8 cellular contexts compared by ENCODE assay signal in the genomic region with DNA sequence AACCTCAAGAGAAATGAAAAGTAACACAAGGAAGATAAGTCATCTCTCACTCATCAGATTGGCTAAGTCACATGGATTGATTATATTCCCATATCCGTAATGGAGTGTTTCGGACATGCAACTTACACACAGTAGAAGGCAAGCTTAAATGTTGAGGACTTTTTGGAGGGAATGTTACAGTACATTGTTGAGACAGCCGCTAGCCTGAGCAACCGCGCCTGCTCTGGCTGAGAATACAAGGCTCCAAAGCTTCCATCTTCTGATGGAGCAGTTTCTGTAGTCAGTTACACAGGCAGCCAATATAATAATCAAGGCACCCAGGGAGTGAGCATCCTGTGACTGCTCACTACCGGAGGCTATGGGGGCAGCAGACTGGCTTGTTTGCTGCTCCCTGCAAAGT. TPM values are rescaled to one million over a fixed set of nuclear protein-coding genes. Genes with fewer than 3 reads are reported as not detected.
A peak's percentile ranks its signal among the peaks of the same experiment; 100 is the strongest.
DNase-seq lines count a peak whose midpoint lies in the region; ATAC-seq and TF ChIP-seq lines count a peak whose summit lies in the region.

No MANE protein-coding gene starts in this region.

- no peaks in the 10 kb centered on the region for H3K9me3 Mint-ChIP-seq in activated naive CD8-positive, alpha-beta T cell (ENCODE audit: low read depth)
- no peaks in the 10 kb centered on the region for H3K9me3 Mint-ChIP-seq in type B pancreatic cell

- no peaks in the 10 kb centered on the region for H3K36me3 ChIP-seq in heart left ventricle
- no peaks in the 10 kb centered on the region for H3K36me3 ChIP-seq in right lobe of liver

- TF ChIP-seq POLR2A in heart left ventricle (IDR thresholded peaks at IDR 0.05) (no peak), right lobe of liver (IDR thresholded peaks at IDR 0.05) (no peak), erythroblast (IDR thresholded peaks at IDR 0.05; ENCODE audit: low read length) (no peak)

- peak overlapping the region; percentile 87 for H3K4me3 Mint-ChIP-seq in activated naive CD8-positive, alpha-beta T cell
- H3K4me3 Mint-ChIP-seq in type B pancreatic cell, result peak overlapping the region; percentile 87

- H3K4me1 ChIP-seq in heart left ventricle (peaks cover 0 to 38% (median 13%) of the 10 kb centered on the region in 12 donors), right lobe of liver (peaks cover 0 to 28% (median 2%) of the 10 kb centered on the region in 4 donors)

- peaks cover 2% of the 10 kb centered on the region for H3K27me3 Mint-ChIP-seq in activated naive CD8-positive, alpha-beta T cell
- H3K27me3 Mint-ChIP-seq in type B pancreatic cell, result peaks cover 18% of the 10 kb centered on the region

- peaks cover 21% of the 10 kb centered on the region for H3K4me1 Mint-ChIP-seq in activated naive CD8-positive, alpha-beta T cell (ENCODE audit: low read depth)
- peaks cover 6% of the 10 kb centered on the region for H3K4me1 Mint-ChIP-seq in type B pancreatic cell (ENCODE audit: unreplicated experiment)

- DNase-seq in heart left ventricle, result no peak
- no peak for DNase-seq in Right ventricle myocardium inferior (ENCODE audit: missing footprints)
- DNase-seq in right lobe of liver, result no peak
- DNase-seq in type B pancreatic cell (ENCODE audit: extremely low spot score, unreplicated experiment), result no peak
- no peak for DNase-seq in NCI-H510A treated with DMSO at 0.1 percent for 48 hours (lab: John Stamatoyannopoulos, UW)
- DNase-seq in erythroblast (lab: John Stamatoyannopoulos, UW), result no peak
- no peak for DNase-seq in NCI-H2029 treated with DMSO at 0.1 percent for 48 hours (lab: John Stamatoyannopoulos, UW)

- intact Hi-C loops in heart left ventricle (cut with DNase I), result loop anchor here in 5 of 10 donors (2.0 to 5.0 kb wide), 3 partner anchors 36 to 41 kb away; a partner anchor contains a TSS
- intact Hi-C loops in Right ventricle myocardium inferior (cut with DNase I), result loop anchor here (2.0 kb wide), 1 partner anchor 40 kb away; a partner anchor contains a TSS
- intact Hi-C loops in right lobe of liver (cut with DNase I), result no loop called here

- H3K9me3 ChIP-seq in heart left ventricle (no peaks in the 10 kb centered on the region), right lobe of liver (no peaks in the 10 kb centered on the region)

- H3K27ac Mint-ChIP-seq in activated naive CD8-positive, alpha-beta T cell, result peak overlapping the region; percentile 82
- no peak overlapping the region for H3K27ac Mint-ChIP-seq in type B pancreatic cell

- TF ChIP-seq CTCF in heart left ventricle (IDR thresholded peaks at IDR 0.05) (no peak), right lobe of liver (IDR thresholded peaks at IDR 0.05) (no peak), type B pancreatic cell (conservative IDR thresholded peaks at IDR 0.05) (no peak)

- WGBS in heart left ventricle, 4 donors, result 28 to 46% (median 39%) methylated on average over 6 of the region's 6 CpGs
- WGBS in right lobe of liver (ENCODE audit: insufficient coverage, low coverage, low lambda C conversion rate, missing lambda C conversion rate), result 22% methylated on average over 6 of the region's 6 CpGs

- H3K36me3 Mint-ChIP-seq in activated naive CD8-positive, alpha-beta T cell, result no peaks in the 10 kb centered on the region
- H3K36me3 Mint-ChIP-seq in type B pancreatic cell, result no peaks in the 10 kb centered on the region

- H3K27ac ChIP-seq in heart left ventricle (peak overlapping the region in 11 of 12 donors; percentile 19 to 98 (median 91)), right lobe of liver (peak overlapping the region; percentile 95 to 100 (median 99))

- ATAC-seq in heart left ventricle, result no peak
- ATAC-seq in Right ventricle myocardium inferior, result no peak
- ATAC-seq in right lobe of liver, result peak in 2 of 4 donors; percentile 0 to 2

- H3K4me3 ChIP-seq in heart left ventricle, result peak overlapping the region; percentile 73 to 99 (median 88)
- peak overlapping the region; percentile 83 to 96 (median 88) for H3K4me3 ChIP-seq in right lobe of liver

- H3K27me3 ChIP-seq in heart left ventricle (peaks cover 0 to 4% (median 0%) of the 10 kb centered on the region in 9 donors), right lobe of liver (no peaks in the 10 kb centered on the region)

RNA-seq across cellular contexts. Expression of a gene that starts 1.0 kb away (rescaled TPM):
- total RNA-seq in heart left ventricle (10 to 100 TPM; 14.9 to 36.5 (median 22.3) TPM), Right ventricle myocardium inferior (19.8 TPM), right lobe of liver (100 to 1,000 TPM; 111 to 185 (median 151) TPM), type B pancreatic cell (ENCODE audit: low replicate concordance) (15.0 and 20.2 TPM in 2 replicates)
- polyA plus RNA-seq in heart left ventricle, result 10 to 100 TPM; 10.7 to 19.4 TPM

RNA-seq across cellular contexts. Expression of a gene that starts 40.3 kb away (rescaled TPM):
- total RNA-seq in heart left ventricle (10 to 100 TPM in 2 of 9 donors, 1 to 10 TPM in 7; 6.9 to 11.4 (median 8.5) TPM), Right ventricle myocardium inferior (5.8 TPM), right lobe of liver (10 to 100 TPM in 4 of 6 experiments, 1 to 10 TPM in 2; 7.9 to 17.6 (median 11.8) TPM), type B pancreatic cell (ENCODE audit: low replicate concordance) (12.2 and 24.5 TPM in 2 replicates)
- polyA plus RNA-seq in heart left ventricle, result 1 to 10 TPM; 3.4 to 8.2 TPM
